Comparison of ENCODE assay signal across 10 cellular contexts in genomic region chr16:68128577-68129305, GRCh38. TPM values are rescaled to one million over a fixed set of nuclear protein-coding genes. Genes with fewer than 3 reads are reported as not detected.
A peak's percentile ranks its signal among the peaks of the same experiment; 100 is the strongest.
DNase-seq lines count a peak whose midpoint lies in the region; ATAC-seq and TF ChIP-seq lines count a peak whose summit lies in the region.
"Had no signal": no experiment of that assay in that cellular context is flagged by ENCODE, and none has a peak within 500 bp of the region (broad histone marks: within the 10 kb centered on the region; RNA-seq: fewer than 3 reads in every experiment).

No MANE protein-coding gene starts in this region.

- TF ChIP-seq CTCF in HFFc6 (IDR thresholded peaks at IDR 0.05), result no peak

- no peak for ATAC-seq in HG02938 (IDR thresholded peaks at IDR 0.05; ENCODE audit: unreplicated experiment)
- ATAC-seq: mucosa of descending colon had no signal

- no peak for DNase-seq in HFFc6
- peak; percentile 40 for DNase-seq in adipocyte (ENCODE audit: low read depth)
- DNase-seq in iris pigment epithelial cell (ENCODE audit: low read depth), result peak; percentile 44
- DNase-seq in activated CD4-positive, CD25-positive, alpha-beta regulatory T cell (lab: John Stamatoyannopoulos, UW), result no peak
- no peak for DNase-seq in DMS153 treated with DMSO at 0.1 percent for 48 hours (lab: John Stamatoyannopoulos, UW; ENCODE audit: unreplicated experiment)
- DNase-seq: mucosa of descending colon, NCI-H187 treated with DMSO at 0.1 percent for 48 hours, SHP77 treated with DMSO at 0.1 percent for 48 hours had no signal

- peak overlapping the region; percentile 52 for H3K27ac Mint-ChIP-seq in HFFc6

- H3K27me3 ChIP-seq in adipocyte (replicated peaks; ENCODE audit: control insufficient read depth, insufficient read depth, low read length) (no peaks in the 10 kb centered on the region), skeletal muscle tissue (ENCODE audit: control insufficient read depth in 3 of 3, insufficient read depth in 3 of 3, low read length in 3 of 3) (no peaks in the 10 kb centered on the region)

- H3K4me3 Mint-ChIP-seq in HFFc6, result no peak overlapping the region

- H3K27me3 Mint-ChIP-seq in HFFc6 (ENCODE audit: insufficient read depth), result peaks cover 1% of the 10 kb centered on the region; the same call in 1 of the 2 replicates

- H3K36me3 Mint-ChIP-seq in HFFc6 (ENCODE audit: low read depth), result peaks cover 9% of the 10 kb centered on the region

- peaks cover 5% of the 10 kb centered on the region for H3K36me3 ChIP-seq in adipocyte (ENCODE audit: control insufficient read depth, insufficient read depth, low read length, severe bottlenecking)
- peaks cover 0 to 10% (median 4%) of the 10 kb centered on the region in 3 donors for H3K36me3 ChIP-seq in skeletal muscle tissue (ENCODE audit: control insufficient read depth in 3 of 3, insufficient read depth in 3 of 3, low read length in 3 of 3)

- H3K4me1 Mint-ChIP-seq in HFFc6 (ENCODE audit: low read depth), result peaks cover 35% of the 10 kb centered on the region

- H3K9me3 ChIP-seq in adipocyte (ENCODE audit: control insufficient read depth, low read length), result no peaks in the 10 kb centered on the region
- no peaks in the 10 kb centered on the region for H3K9me3 ChIP-seq in skeletal muscle tissue (ENCODE audit: control insufficient read depth in 3 of 3, low read length in 3 of 3)
- H3K9me3 ChIP-seq: mucosa of descending colon had no signal

- H3K9me3 Mint-ChIP-seq in HFFc6, result no peaks in the 10 kb centered on the region

- peak overlapping the region; percentile 28 for H3K27ac ChIP-seq in skeletal muscle tissue (ENCODE audit: low read depth, low read length)

- no peak overlapping the region for H3K9ac ChIP-seq in adipocyte (ENCODE audit: low read length)
- H3K9ac ChIP-seq in skeletal muscle tissue (ENCODE audit: low read depth in 1 of 3, low read length in 3 of 3), result peak overlapping the region in 1 of 3 donors; percentile 3

- H3K4me3 ChIP-seq in adipocyte (ENCODE audit: low read length) (no peak overlapping the region), skeletal muscle tissue (ENCODE audit: low read length in 3 of 3) (peak overlapping the region in 1 of 3 donors; percentile 11)
- H3K4me3 ChIP-seq: mucosa of descending colon had no signal

- H3K4me1 ChIP-seq in adipocyte (ENCODE audit: control insufficient read depth, insufficient read depth, low read length) (peaks cover 5% of the 10 kb centered on the region), skeletal muscle tissue (ENCODE audit: control insufficient read depth in 3 of 3, insufficient read depth in 3 of 3, low read length in 3 of 3) (peaks cover 7 to 14% (median 10%) of the 10 kb centered on the region in 3 donors)

RNA-seq across cellular contexts. Expression of gene NFATC3, which starts 43.6 kb away (rescaled TPM):
- 10 to 100 TPM; 17.2 to 20.7 (median 19.9) TPM for total RNA-seq in HFFc6 (2021; fragmentation: NEBNext Ultra II Directional; extraction: Animal tissue kit (Norgen Biotek cat#: 25700))
- 29.2 TPM for total RNA-seq in skeletal muscle tissue

Comparison
In these comparisons a context has a peak if more than half of its experiments do, and no peak if none do; other contexts are left out.
1. DNase-seq: peak in adipocyte (single experiment) and iris pigment epithelial cell (single experiment); none in HFFc6 (single experiment), activated CD4-positive, CD25-positive, alpha-beta regulatory T cell (0 of 4) and DMS153 treated with DMSO at 0.1 percent for 48 hours (single experiment).